ENCODE assay signal across 10 cellular contexts in the genomic region with DNA sequence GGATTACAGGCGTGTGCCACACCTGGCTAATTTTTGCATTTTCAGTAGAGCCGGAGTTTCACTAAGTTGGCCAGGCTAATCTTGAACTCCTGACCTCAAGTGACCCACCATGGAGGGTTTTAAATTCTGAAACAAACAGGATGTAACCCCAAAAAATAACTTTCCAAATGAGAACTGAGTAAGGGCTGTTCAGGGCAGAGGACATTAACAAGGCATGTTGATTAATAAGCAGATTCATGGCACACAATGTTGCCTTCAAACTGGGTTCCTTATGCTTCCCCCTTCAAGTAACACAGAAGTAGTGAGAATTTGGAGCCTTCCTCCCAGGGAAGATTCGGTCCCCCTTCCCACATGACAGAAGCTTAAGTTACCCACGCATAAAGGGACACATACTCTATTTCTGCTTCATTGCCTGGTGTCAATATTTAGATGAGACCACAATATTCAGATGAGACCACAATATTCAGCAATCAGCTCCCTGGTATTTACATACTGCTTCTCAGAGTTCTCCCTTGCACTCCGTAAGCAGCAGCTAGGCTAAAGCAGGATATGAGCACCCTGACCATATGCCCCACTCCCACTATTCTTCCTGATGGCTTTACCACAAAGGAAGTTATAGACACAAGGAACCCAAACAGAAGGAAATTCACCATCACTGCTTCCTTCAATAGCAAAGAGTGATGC. TPM values are rescaled to one million over a fixed set of nuclear protein-coding genes. Genes with fewer than 3 reads are reported as not detected.
DNase-seq lines count a peak whose midpoint lies in the region; ATAC-seq and TF ChIP-seq lines count a peak whose summit lies in the region.
"Had no signal": no experiment of that assay in that cellular context is flagged by ENCODE, and none has a peak within 500 bp of the region (broad histone marks: within the 10 kb centered on the region; RNA-seq: fewer than 3 reads in every experiment).

No MANE protein-coding gene starts in this region.

- no TSS peak for BruUV-seq in Caco-2 (replicated peaks; lab: Mats Ljungman, UMichigan)

- TF ChIP-seq CTCF in Caco-2 (IDR thresholded peaks at IDR 0.05; ENCODE audit: insufficient read depth in 1 of 2, low read depth in 1 of 2, low read length in 1 of 2, severe bottlenecking in 1 of 2, unreplicated experiment in 1 of 2) = no peak

- H3K27me3 ChIP-seq in Caco-2 (replicated peaks; ENCODE audit: control insufficient read depth, insufficient read depth, low read length) = no peaks in the 10 kb centered on the region
- H3K27me3 ChIP-seq: left lung had no signal

- no peaks in the 10 kb centered on the region for H3K27me3 Mint-ChIP-seq in naive thymus-derived CD8-positive, alpha-beta T cell
- H3K27me3 Mint-ChIP-seq in Caco-2 (ENCODE audit: insufficient read depth, unreplicated experiment) = no peaks in the 10 kb centered on the region

- no peaks in the 10 kb centered on the region for H3K36me3 ChIP-seq in Caco-2 (ENCODE audit: control insufficient read depth, insufficient read depth, low read length)

- ATAC-seq in GM18511 (IDR thresholded peaks at IDR 0.05; ENCODE audit: unreplicated experiment) (peak; percentile 75), GM21576 (IDR thresholded peaks at IDR 0.05; ENCODE audit: unreplicated experiment) (peak; percentile 57)
- ATAC-seq in naive thymus-derived CD8-positive, alpha-beta T cell = no peak
- ATAC-seq: activated T-cell treated with anti-CD3 and anti-CD28 coated beads, Interleukin-2, amount 50 U/mL, for 72 hours; left lung had no signal

- no peak overlapping the region for H3K4me3 ChIP-seq in Caco-2 (ENCODE audit: low read depth, low read length)
- H3K4me3 ChIP-seq: left lung had no signal

- in situ Hi-C loops in KBM-7 (cut with MboI; ENCODE audit: low pct_unique_long_range_greater_than_20kb, low sequenced_read_pairs) = no loop called here

- H3K36me3 Mint-ChIP-seq in naive thymus-derived CD8-positive, alpha-beta T cell = peaks cover 8 to 52% (median 25%) of the 10 kb centered on the region in 3 donors
- H3K36me3 Mint-ChIP-seq in Caco-2 (ENCODE audit: insufficient read depth, unreplicated experiment) = peaks cover 40% of the 10 kb centered on the region

- no peaks in the 10 kb centered on the region for H3K9me3 ChIP-seq in Caco-2
- H3K9me3 ChIP-seq: left lung had no signal

- POLR2A ChIA-PET in naive thymus-derived CD8-positive, alpha-beta T cell (lab: Charles Lee) = no interaction called here
- POLR2A ChIA-PET in Caco-2 (lab: Charles Lee) = no interaction called here

- no peaks in the 10 kb centered on the region for H3K9me3 Mint-ChIP-seq in naive thymus-derived CD8-positive, alpha-beta T cell
- no peaks in the 10 kb centered on the region for H3K9me3 Mint-ChIP-seq in Caco-2 (ENCODE audit: unreplicated experiment)
- H3K9me3 Mint-ChIP-seq: activated T-cell treated with anti-CD3 and anti-CD28 coated beads, Interleukin-2, amount 50 U/mL, for 72 hours had no signal

- intact Hi-C loops in Caco-2 (cut with micrococcal nuclease; ENCODE audit: unreplicated experiment) = no loop called here

- H3K4me3 Mint-ChIP-seq in naive thymus-derived CD8-positive, alpha-beta T cell = no peak overlapping the region
- no peak overlapping the region for H3K4me3 Mint-ChIP-seq in Caco-2 (ENCODE audit: unreplicated experiment)
- H3K4me3 Mint-ChIP-seq: activated T-cell treated with anti-CD3 and anti-CD28 coated beads, Interleukin-2, amount 50 U/mL, for 72 hours had no signal

- peak overlapping the region in 9 of 10 donors; percentile 1 to 70 (median 47) for H3K27ac Mint-ChIP-seq in naive thymus-derived CD8-positive, alpha-beta T cell
- H3K27ac Mint-ChIP-seq in Caco-2 (ENCODE audit: unreplicated experiment) = no peak overlapping the region
- H3K27ac Mint-ChIP-seq: activated T-cell treated with anti-CD3 and anti-CD28 coated beads, Interleukin-2, amount 50 U/mL, for 72 hours had no signal

- no peaks in the 10 kb centered on the region for H3K4me1 ChIP-seq in Caco-2
- H3K4me1 ChIP-seq: left lung had no signal

- CTCF ChIA-PET in Caco-2 (lab: Charles Lee) = no interaction called here

- DNase-seq in KBM-7 = peak; percentile 54
- DNase-seq in naive thymus-derived CD8-positive, alpha-beta T cell = no peak
- no peak for DNase-seq in NCI-H524 treated with DMSO at 0.1 percent for 48 hours (lab: John Stamatoyannopoulos, UW)
- DNase-seq in Caco-2 = no peak
- no peak for DNase-seq in NCI-H1436 (lab: John Stamatoyannopoulos, UW)
- DNase-seq: activated T-cell treated with anti-CD3 and anti-CD28 coated beads, Interleukin-2, amount 50 U/mL, for 72 hours; foreskin fibroblast; left lung had no signal

- peaks cover 7 to 23% (median 17%) of the 10 kb centered on the region in 4 donors for H3K4me1 Mint-ChIP-seq in naive thymus-derived CD8-positive, alpha-beta T cell
- no peaks in the 10 kb centered on the region for H3K4me1 Mint-ChIP-seq in Caco-2 (ENCODE audit: low read depth, unreplicated experiment)

RNA-seq across cellular contexts. Expression of gene GRSF1, which starts 21.4 kb away (rescaled TPM):
- 10 to 100 TPM; 57.5 to 59.5 TPM for total RNA-seq in naive thymus-derived CD8-positive, alpha-beta T cell
- polyA plus RNA-seq in naive thymus-derived CD8-positive, alpha-beta T cell = 10 to 100 TPM; 71.8 to 96.6 (median 84.4) TPM
- total RNA-seq in Caco-2 (2022) = 72.3 and 76.1 TPM in 2 replicates

Comparison
In these comparisons a context has a peak if more than half of its experiments do, and no peak if none do; other contexts are left out.
1. ATAC-seq: peak in GM18511 (single experiment) and GM21576 (single experiment); none in naive thymus-derived CD8-positive, alpha-beta T cell (0 of 2).